10 cellular contexts compared by ENCODE assay signal in genomic region chr5:127757576-127757975, GRCh38. TPM values are rescaled to one million over a fixed set of nuclear protein-coding genes. Genes with fewer than 3 reads are reported as not detected.
DNase-seq lines count a peak whose midpoint lies in the region; ATAC-seq and TF ChIP-seq lines count a peak whose summit lies in the region.
"Had no signal": no experiment of that assay in that cellular context is flagged by ENCODE, and none has a peak within 500 bp of the region (broad histone marks: within the 10 kb centered on the region; RNA-seq: fewer than 3 reads in every experiment).

No MANE protein-coding gene starts in this region.

- H3K27ac Mint-ChIP-seq in GM23338 (no peak overlapping the region), CD14-positive monocyte (no peak overlapping the region)

- H3K4me3 Mint-ChIP-seq in GM23338 (no peak overlapping the region), CD14-positive monocyte (no peak overlapping the region)

- H3K9me3 Mint-ChIP-seq in GM23338 (no peaks in the 10 kb centered on the region), CD14-positive monocyte (peaks cover 0 to 4% (median 0%) of the 10 kb centered on the region in 7 donors)

- H3F3A ChIP-seq in GM23338 (replicated peaks; ENCODE audit: low read depth) (no peaks in the 10 kb centered on the region), MM.1S (ENCODE audit: insufficient read depth, low read length) (no peaks in the 10 kb centered on the region)

- H3K36me3 Mint-ChIP-seq in GM23338 (ENCODE audit: low read depth) (peaks cover 2% of the 10 kb centered on the region; the same call in 2 of the 3 replicates), CD14-positive monocyte (no peaks in the 10 kb centered on the region)

- TF ChIP-seq CTCF in GM23338 (conservative IDR thresholded peaks at IDR 0.05; ENCODE audit: low read depth in 2 of 2) (peak; percentile 40 to 68), MM.1S (IDR thresholded peaks at IDR 0.05; ENCODE audit: low read length) (peak; percentile 30), astrocyte of the cerebellum (IDR thresholded peaks at IDR 0.05; ENCODE audit: low read depth, low read length, missing control alignments) (peak; percentile 43), tibial artery (IDR thresholded peaks at IDR 0.05) (peak; percentile 11 to 13), CD14-positive monocyte (IDR thresholded peaks at IDR 0.05) (no peak)

- intact Hi-C loops in tibial artery (cut with DNase I; ENCODE audit: low total_unique reads), result loop anchor here (5.0 kb wide), 1 partner anchor 440 kb away; no protein-coding TSS in a partner anchor
- intact Hi-C loops in CD14-positive monocyte (cut with micrococcal nuclease), result loop anchor here in 1 of 2 donors (10.0 kb wide), 1 partner anchor 447 kb away; no protein-coding TSS in a partner anchor

- H2AFZ ChIP-seq in GM23338 (no peak overlapping the region), MM.1S (ENCODE audit: low read length) (no peak overlapping the region)

- H3K4me1 Mint-ChIP-seq in GM23338 (peaks cover 19% of the 10 kb centered on the region), CD14-positive monocyte (no peaks in the 10 kb centered on the region)

- H3K27ac ChIP-seq in GM23338 (ENCODE audit: low read depth) (no peak overlapping the region), MM.1S (ENCODE audit: low read length) (no peak overlapping the region), tibial artery (no peak overlapping the region)
- H3K27ac ChIP-seq: thyroid gland had no signal

- H4K20me1 ChIP-seq in GM23338 (replicated peaks; ENCODE audit: insufficient read depth) (no peaks in the 10 kb centered on the region), MM.1S (ENCODE audit: insufficient read depth, low read length) (no peaks in the 10 kb centered on the region)

- H3K9me3 ChIP-seq in MM.1S (replicated peaks; ENCODE audit: insufficient read depth, low read length) (no peaks in the 10 kb centered on the region), tibial artery (no peaks in the 10 kb centered on the region)
- H3K9me3 ChIP-seq: thyroid gland had no signal

- H3K4me1 ChIP-seq in GM23338 (ENCODE audit: insufficient read depth), result peaks cover 8% of the 10 kb centered on the region; the same call in 1 of the 2 replicates
- no peaks in the 10 kb centered on the region for H3K4me1 ChIP-seq in MM.1S (ENCODE audit: low read length)
- no peaks in the 10 kb centered on the region for H3K4me1 ChIP-seq in tibial artery
- H3K4me1 ChIP-seq: thyroid gland had no signal

- DNase-seq in stimulated activated CD4-positive, alpha-beta T cell treated with anti-CD3 and anti-CD28 coated beads, Interleukin-15, amount 100 ng/mL, for 24 hours, result peak; percentile 9
- no peak for DNase-seq in stimulated activated CD4-positive, alpha-beta T cell treated with anti-CD3 and anti-CD28 coated beads, Interleukin-4, amount 100 ng/mL, for 24 hours
- peak; percentile 42 for DNase-seq in GM23338 (ENCODE audit: low spot score)
- no peak for DNase-seq in MM.1S
- DNase-seq in astrocyte of the cerebellum (ENCODE audit: low read depth), result peak; percentile 34
- peak; percentile 48 for DNase-seq in inferior parietal cortex (ENCODE audit: extremely low spot score)
- no peak for DNase-seq in tibial artery
- no peak for DNase-seq in CD14-positive monocyte (ENCODE audit: low spot score)

- H3K9ac ChIP-seq in MM.1S (ENCODE audit: low read length), result no peak overlapping the region

- H3K4me2 ChIP-seq in GM23338, result no peak overlapping the region
- H3K4me2 ChIP-seq in MM.1S (ENCODE audit: low read depth, low read length), result no peak overlapping the region

- ATAC-seq in GM23338, result peak; percentile 72

- H3K4me3 ChIP-seq in GM23338 (no peak overlapping the region), MM.1S (ENCODE audit: low read length) (no peak overlapping the region), astrocyte of the cerebellum (ENCODE audit: low read depth, low read length) (no peak overlapping the region), tibial artery (no peak overlapping the region)
- H3K4me3 ChIP-seq: thyroid gland had no signal

- in situ Hi-C loops in astrocyte of the cerebellum (cut with HindIII; ENCODE audit: low sequenced_read_pairs), result no loop called here

- H3K27me3 ChIP-seq in GM23338 (ENCODE audit: insufficient read depth) (no peaks in the 10 kb centered on the region), MM.1S (replicated peaks; ENCODE audit: insufficient read depth, low read length) (no peaks in the 10 kb centered on the region), tibial artery (no peaks in the 10 kb centered on the region)
- H3K27me3 ChIP-seq: thyroid gland had no signal

- H3K27me3 Mint-ChIP-seq in GM23338 (ENCODE audit: insufficient read depth, low read depth, poor library complexity) (peaks cover 1% of the 10 kb centered on the region), CD14-positive monocyte (ENCODE audit: low read depth in 3 of 3) (peaks cover 0 to 3% (median 0%) of the 10 kb centered on the region in 3 donors)

- H3K9me2 ChIP-seq in GM23338 (ENCODE audit: insufficient read depth), result no peaks in the 10 kb centered on the region
- no peaks in the 10 kb centered on the region for H3K9me2 ChIP-seq in MM.1S (replicated peaks; ENCODE audit: insufficient read depth, low read length)

- H3K36me3 ChIP-seq in GM23338 (ENCODE audit: insufficient read depth) (no peaks in the 10 kb centered on the region), MM.1S (replicated peaks; ENCODE audit: insufficient read depth, low read length) (no peaks in the 10 kb centered on the region), tibial artery (no peaks in the 10 kb centered on the region)
- H3K36me3 ChIP-seq: thyroid gland had no signal

- H3K79me2 ChIP-seq in GM23338 (replicated peaks; ENCODE audit: insufficient read depth) (no peaks in the 10 kb centered on the region), MM.1S (ENCODE audit: low read length) (no peaks in the 10 kb centered on the region)

TF ChIP-seq in GM23338, 12 proteins besides CTCF, POLR2A, EP300 and RAD21 (continues in another document):
- no peak for TF ChIP-seq REST (IDR thresholded peaks at IDR 0.05; ENCODE audit: unreplicated experiment)
- no peak for TF ChIP-seq ZNF114 (CRISPR knock-in tag; IDR thresholded peaks at IDR 0.05)
- no peak for TF ChIP-seq POLR2AphosphoS5 (IDR thresholded peaks at IDR 0.05; ENCODE audit: low read depth)
- no peak for TF ChIP-seq ETS1 (IDR thresholded peaks at IDR 0.05)
- no peak for TF ChIP-seq NANOG (IDR thresholded peaks at IDR 0.05; ENCODE audit: borderline replicate concordance)
- TF ChIP-seq STAT1 (IDR thresholded peaks at IDR 0.05; ENCODE audit: unreplicated experiment), result no peak
- no peak for TF ChIP-seq EZH2phosphoT487 (IDR thresholded peaks at IDR 0.05; ENCODE audit: unreplicated experiment)
- TF ChIP-seq ZNF331 (CRISPR knock-in tag; IDR thresholded peaks at IDR 0.05; ENCODE audit: low read depth), result no peak
- TF ChIP-seq JUNB (IDR thresholded peaks at IDR 0.05; ENCODE audit: unreplicated experiment), result no peak
- TF ChIP-seq EZH2 (IDR thresholded peaks at IDR 0.05; ENCODE audit: low read depth, unreplicated experiment), result no peak

RNA-seq across cellular contexts. Expression of gene CCDC192, which starts 54.4 kb away (rescaled TPM):
- total RNA-seq in GM23338 (2014; rRNA removed; shearing (Covaris generic)), result 1.3 TPM in 1 of 2 replicates, not detected in the other
- 0.40 and 0.68 TPM in 2 replicates for polyA plus RNA-seq in GM23338 (2016; fragmentation: Nextera tagmentation; extraction: Ambion mirVana)
- not detected for polyA plus RNA-seq in CD14-positive monocyte
- polyA plus RNA-seq: esophagus had no signal

Comparison
In these comparisons a context has a peak if more than half of its experiments do, and no peak if none do; other contexts are left out.
1. DNase-seq: peak in stimulated activated CD4-positive, alpha-beta T cell treated with anti-CD3 and anti-CD28 coated beads, Interleukin-15, amount 100 ng/mL, for 24 hours (single experiment), GM23338 (single experiment), astrocyte of the cerebellum (single experiment) and inferior parietal cortex (single experiment); none in stimulated activated CD4-positive, alpha-beta T cell treated with anti-CD3 and anti-CD28 coated beads, Interleukin-4, amount 100 ng/mL, for 24 hours (single experiment), MM.1S (single experiment), tibial artery (0 of 2) and CD14-positive monocyte (single experiment).